21 cellular contexts compared by ENCODE assay signal in the genomic region with DNA sequence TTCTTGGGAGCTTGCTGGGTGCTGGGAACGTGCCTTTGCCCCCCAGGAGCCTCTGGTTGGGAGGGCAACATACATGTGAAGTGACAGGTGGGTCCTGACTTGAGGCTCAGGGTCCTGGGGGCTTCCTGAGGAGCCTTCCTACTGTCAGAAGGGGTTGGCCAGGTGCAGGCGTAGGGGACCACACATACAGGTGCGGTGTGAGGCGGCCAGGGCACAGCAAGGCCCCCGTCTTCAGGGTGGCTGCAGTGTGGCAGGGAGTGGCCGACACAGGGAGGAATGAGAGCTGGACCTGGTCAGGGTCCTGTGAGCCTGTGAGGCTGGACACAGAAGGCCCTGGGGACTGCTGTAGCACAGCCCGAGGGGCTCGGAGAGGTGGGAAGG. TPM values are rescaled to one million over a fixed set of nuclear protein-coding genes. Genes with fewer than 3 reads are reported as not detected.
A peak's percentile ranks its signal among the peaks of the same experiment; 100 is the strongest.
DNase-seq lines count a peak whose midpoint lies in the region; ATAC-seq, FAIRE-seq and TF ChIP-seq lines count a peak whose summit lies in the region.
"Had no signal": no experiment of that assay in that cellular context is flagged by ENCODE, and none has a peak within 500 bp of the region (broad histone marks: within the 10 kb centered on the region; RNA-seq: fewer than 3 reads in every experiment).

No MANE protein-coding gene starts in this region.

- H3K27me3 ChIP-seq in right cardiac atrium (ENCODE audit: control insufficient read depth, insufficient read depth), result no peaks in the 10 kb centered on the region
- H3K27me3 ChIP-seq in astrocyte (ENCODE audit: insufficient read depth, low read length), result no peaks in the 10 kb centered on the region
- no peaks in the 10 kb centered on the region for H3K27me3 ChIP-seq in mesenchymal stem cell (ENCODE audit: control insufficient read depth in 1 of 2, insufficient read depth in 1 of 2, low read length in 2 of 2)
- no peaks in the 10 kb centered on the region for H3K27me3 ChIP-seq in CD8-positive, alpha-beta T cell (ENCODE audit: insufficient read depth, low read length)
- H3K27me3 ChIP-seq: Peyer's patch had no signal

- TF ChIP-seq CTCF in astrocyte (IDR thresholded peaks at IDR 0.05; ENCODE audit: insufficient read depth, low read depth, low read length), result no peak
- no peak for TF ChIP-seq CTCF in CD8-positive, alpha-beta T cell (IDR thresholded peaks at IDR 0.05)

- DNase-seq in right cardiac atrium, result peak in 1 of 3 donors; percentile 37
- no peak for DNase-seq in Right ventricle myocardium superior
- no peak for DNase-seq in astrocyte (ENCODE audit: low read depth)
- no peak for DNase-seq in mesenchymal stem cell
- no peak for DNase-seq in T-helper 1 cell
- DNase-seq in GM12892 (ENCODE audit: insufficient read length), result no peak
- no peak for DNase-seq in NCI-H1417 treated with DMSO at 0.1 percent for 48 hours (lab: John Stamatoyannopoulos, UW)
- DNase-seq in CD8-positive, alpha-beta T cell, result no peak
- DNase-seq: COR-L47, DMS153, EL, Kasumi-1, MM.1S, NCI-H1092 treated with DMSO at 0.1 percent for 48 hours, NCI-H1694 treated with DMSO at 0.1 percent for 48 hours, NCI-H2107, NCI-H524, Peyer's patch, SHP77 treated with DMSO at 0.1 percent for 48 hours had no signal

- ATAC-seq in right cardiac atrium (peak; percentile 27 to 39), Right ventricle myocardium superior (ENCODE audit: poor library complexity) (no peak)
- ATAC-seq in CD8-positive, alpha-beta T cell, result no peak

- no peak overlapping the region for H2BK5ac ChIP-seq in mesenchymal stem cell (ENCODE audit: low read depth, low read length, poor library complexity, severe bottlenecking)

- H3K27me3 Mint-ChIP-seq in astrocyte (ENCODE audit: low read depth, unreplicated experiment), result no peaks in the 10 kb centered on the region
- no peaks in the 10 kb centered on the region for H3K27me3 Mint-ChIP-seq in CD8-positive, alpha-beta T cell (ENCODE audit: low read depth)

- FAIRE-seq in astrocyte (lab: Jason Lieb, UNC), result no peak
- FAIRE-seq in GM12892 (lab: Jason Lieb, UNC), result no peak
- FAIRE-seq: H54 had no signal

- no peak overlapping the region for H3K23ac ChIP-seq in mesenchymal stem cell (ENCODE audit: low read length in 2 of 2)

- intact Hi-C loops in right cardiac atrium (cut with DNase I), result no loop called here
- intact Hi-C loops in Right ventricle myocardium superior (cut with DNase I), result no loop called here
- intact Hi-C loops in CD8-positive, alpha-beta T cell (cut with DNase I, micrococcal nuclease), result no loop called here

- no peak overlapping the region for H2AK5ac ChIP-seq in mesenchymal stem cell (ENCODE audit: low read length, severe bottlenecking)

- H2AFZ ChIP-seq in astrocyte (ENCODE audit: low read depth, low read length) (no peak overlapping the region), mesenchymal stem cell (ENCODE audit: low read depth, low read length) (no peak overlapping the region)

- H4K91ac ChIP-seq in mesenchymal stem cell (ENCODE audit: low read length), result no peak overlapping the region

- peaks cover 2% of the 10 kb centered on the region for H3K4me1 Mint-ChIP-seq in astrocyte (ENCODE audit: low read depth, unreplicated experiment)
- H3K4me1 Mint-ChIP-seq in CD8-positive, alpha-beta T cell (ENCODE audit: low read depth), result peaks cover 19% of the 10 kb centered on the region

- peak overlapping the region; percentile 30 for H3K4me3 Mint-ChIP-seq in astrocyte (ENCODE audit: unreplicated experiment)
- no peak overlapping the region for H3K4me3 Mint-ChIP-seq in CD8-positive, alpha-beta T cell

- H3K9me3 ChIP-seq in right cardiac atrium (ENCODE audit: control insufficient read depth, low read length), result no peaks in the 10 kb centered on the region
- H3K9me3 ChIP-seq in astrocyte (ENCODE audit: insufficient read depth, low read depth, low read length), result no peaks in the 10 kb centered on the region
- no peaks in the 10 kb centered on the region for H3K9me3 ChIP-seq in mesenchymal stem cell (ENCODE audit: control insufficient read depth, low read length)
- H3K9me3 ChIP-seq in CD8-positive, alpha-beta T cell (ENCODE audit: low read length), result no peaks in the 10 kb centered on the region
- H3K9me3 ChIP-seq: Peyer's patch had no signal

- H4K20me1 ChIP-seq in astrocyte (ENCODE audit: insufficient read depth, low read length), result peaks cover 71% of the 10 kb centered on the region

- no peak overlapping the region for H3K27ac Mint-ChIP-seq in astrocyte (ENCODE audit: unreplicated experiment)
- H3K27ac Mint-ChIP-seq in CD8-positive, alpha-beta T cell, result no peak overlapping the region

- peaks cover 29% of the 10 kb centered on the region for H3K36me3 Mint-ChIP-seq in astrocyte (ENCODE audit: low read depth, unreplicated experiment)
- H3K36me3 Mint-ChIP-seq in CD8-positive, alpha-beta T cell, result peaks cover 73% of the 10 kb centered on the region

- H3K27ac ChIP-seq in right cardiac atrium (ENCODE audit: low read length) (no peak overlapping the region), astrocyte (ENCODE audit: low read depth, low read length) (no peak overlapping the region), mesenchymal stem cell (ENCODE audit: low read length, poor library complexity, severe bottlenecking) (no peak overlapping the region)
- H3K27ac ChIP-seq in CD8-positive, alpha-beta T cell (ENCODE audit: low read depth, low read length), result no peak overlapping the region
- H3K27ac ChIP-seq: C4-2B, Peyer's patch had no signal

- H3K4me2 ChIP-seq in astrocyte (ENCODE audit: low read length) (no peak overlapping the region), mesenchymal stem cell (ENCODE audit: low read length, poor library complexity, severe bottlenecking) (no peak overlapping the region)

- H3K4ac ChIP-seq in mesenchymal stem cell (ENCODE audit: low read depth in 1 of 2, low read length in 2 of 2), result no peak overlapping the region

- H3K36me3 ChIP-seq in astrocyte (ENCODE audit: insufficient read depth, low read length), result peaks cover 46% of the 10 kb centered on the region
- peaks cover 81 to 94% of the 10 kb centered on the region in 2 experiments for H3K36me3 ChIP-seq in mesenchymal stem cell (ENCODE audit: control insufficient read depth in 1 of 2, insufficient read depth in 2 of 2, low read depth in 1 of 2, low read length in 2 of 2)
- peaks cover 37% of the 10 kb centered on the region for H3K36me3 ChIP-seq in CD8-positive, alpha-beta T cell (ENCODE audit: insufficient read depth, low read length)

- peaks cover 24% of the 10 kb centered on the region for H3K79me1 ChIP-seq in mesenchymal stem cell (replicated peaks; ENCODE audit: low read length, poor library complexity, severe bottlenecking)

- H3K9me3 Mint-ChIP-seq in astrocyte (ENCODE audit: unreplicated experiment), result no peaks in the 10 kb centered on the region
- no peaks in the 10 kb centered on the region for H3K9me3 Mint-ChIP-seq in CD8-positive, alpha-beta T cell

- H2BK15ac ChIP-seq in mesenchymal stem cell (ENCODE audit: low read depth, poor library complexity, severe bottlenecking), result no peak overlapping the region

- TF ChIP-seq POLR2A in GM12892 (IDR thresholded peaks at IDR 0.05; ENCODE audit: low read depth, low read length), result no peak

- peaks cover 53% of the 10 kb centered on the region for H3K79me2 ChIP-seq in astrocyte (ENCODE audit: insufficient read depth, low read length)

- H3K9ac ChIP-seq in astrocyte (ENCODE audit: low read length) (no peak overlapping the region), mesenchymal stem cell (ENCODE audit: low read length) (no peak overlapping the region)

- H3K4me3 ChIP-seq in right cardiac atrium (ENCODE audit: low read length) (no peak overlapping the region), astrocyte (ENCODE audit: insufficient read depth, low read depth, low read length) (no peak overlapping the region), mesenchymal stem cell (ENCODE audit: insufficient read depth in 1 of 2, low read depth in 1 of 2, low read length in 2 of 2) (no peak overlapping the region)
- no peak overlapping the region for H3K4me3 ChIP-seq in CD8-positive, alpha-beta T cell (ENCODE audit: low read depth, low read length)
- H3K4me3 ChIP-seq: Peyer's patch had no signal

- no peak overlapping the region for H3K14ac ChIP-seq in mesenchymal stem cell (ENCODE audit: low read length in 2 of 2)

- no peak overlapping the region for H2BK120ac ChIP-seq in mesenchymal stem cell (ENCODE audit: low read depth, low read length)

- H3K18ac ChIP-seq in mesenchymal stem cell (ENCODE audit: low read depth in 1 of 2, low read length in 2 of 2), result no peak overlapping the region

- WGBS in right cardiac atrium, result 92% methylated on average over 8 of the region's 8 CpGs
- WGBS in mesenchymal stem cell, result 98% methylated on average over 6 of the region's 8 CpGs

- H3K4me1 ChIP-seq in right cardiac atrium (ENCODE audit: control insufficient read depth, insufficient read depth, low read length) (no peaks in the 10 kb centered on the region), astrocyte (ENCODE audit: insufficient read depth, low read length) (no peaks in the 10 kb centered on the region), mesenchymal stem cell (ENCODE audit: control insufficient read depth, insufficient read depth, low read depth, low read length) (peaks cover 1% of the 10 kb centered on the region)
- H3K4me1 ChIP-seq in CD8-positive, alpha-beta T cell (ENCODE audit: insufficient read depth, low read length), result no peaks in the 10 kb centered on the region
- H3K4me1 ChIP-seq: Peyer's patch had no signal

- peak overlapping the region; percentile 22 for H4K8ac ChIP-seq in mesenchymal stem cell (ENCODE audit: low read length)

- POLR2A ChIA-PET in CD8-positive, alpha-beta T cell (lab: Charles Lee), result no interaction called here

- CTCF ChIA-PET in CD8-positive, alpha-beta T cell (lab: Charles Lee), result no interaction called here

- H2BK12ac ChIP-seq in mesenchymal stem cell (ENCODE audit: low read length in 2 of 2), result no peak overlapping the region

RNA-seq across cellular contexts. Expression of a gene that starts 10.6 kb away (rescaled TPM):
- total RNA-seq in right cardiac atrium (100 to 1,000 TPM in 3 of 4 donors, 10 to 100 TPM in 1; 97.2 to 137 (median 103) TPM), Right ventricle myocardium superior (83.2 TPM), astrocyte (187 and 193 TPM in 2 replicates)
- polyA plus RNA-seq in right cardiac atrium, result 73.5 TPM
- 222 TPM for polyA plus RNA-seq in mesenchymal stem cell (2013, experiment 1 of 2)
- polyA plus RNA-seq in mesenchymal stem cell (2013, experiment 2 of 2), result 213 TPM
- polyA plus RNA-seq in GM12892 (2012; ENCODE audit: missing spikeins), result 91.9 TPM
- total RNA-seq in CD8-positive, alpha-beta T cell, result 100 to 1,000 TPM; 355 to 421 TPM

RNA-seq across cellular contexts. Expression of a gene that starts 34.6 kb away (rescaled TPM):
- total RNA-seq in right cardiac atrium (1 to 10 TPM; 1.3 to 2.6 (median 1.7) TPM), Right ventricle myocardium superior (1.1 TPM), astrocyte (8.4 and 9.2 TPM in 2 replicates)
- 1.5 TPM for polyA plus RNA-seq in right cardiac atrium
- 5.5 TPM for polyA plus RNA-seq in mesenchymal stem cell (2013, experiment 1 of 2)
- 5.1 TPM for polyA plus RNA-seq in mesenchymal stem cell (2013, experiment 2 of 2)
- polyA plus RNA-seq in GM12892 (2012; ENCODE audit: missing spikeins), result 0.76 TPM
- total RNA-seq in CD8-positive, alpha-beta T cell, result 1 to 10 TPM; 5.4 to 6.4 TPM

RNA-seq across cellular contexts. Expression of a gene that starts 39.1 kb away (rescaled TPM):
- 1 to 10 TPM; 1.1 to 6.6 (median 1.9) TPM for total RNA-seq in right cardiac atrium
- polyA plus RNA-seq in right cardiac atrium, result 2.1 TPM
- total RNA-seq in Right ventricle myocardium superior, result 1.8 TPM
- total RNA-seq in astrocyte, result 360 and 459 TPM in 2 replicates
- 136 TPM for polyA plus RNA-seq in mesenchymal stem cell (2013, experiment 1 of 2)
- 135 TPM for polyA plus RNA-seq in mesenchymal stem cell (2013, experiment 2 of 2)
- polyA plus RNA-seq in GM12892 (2012; ENCODE audit: missing spikeins), result 0.38 TPM
- under 1 TPM; 0.62 to 0.86 TPM for total RNA-seq in CD8-positive, alpha-beta T cell

RNA-seq across cellular contexts. Expression of a gene that starts 55.8 kb away (rescaled TPM):
- total RNA-seq in right cardiac atrium (1 to 10 TPM; 1.7 to 3.1 (median 2.6) TPM), Right ventricle myocardium superior (1.2 TPM), astrocyte (2.6 and 3.2 TPM in 2 replicates)
- 1.4 TPM for polyA plus RNA-seq in right cardiac atrium
- polyA plus RNA-seq in mesenchymal stem cell (2013, experiment 1 of 2), result 1.4 TPM
- polyA plus RNA-seq in mesenchymal stem cell (2013, experiment 2 of 2), result 1.3 TPM
- polyA plus RNA-seq in GM12892 (2012; ENCODE audit: missing spikeins), result 0.76 TPM
- under 1 TPM in 1 of 2 experiments, not detected in 1; 0.76 TPM for total RNA-seq in CD8-positive, alpha-beta T cell

Comparison
In these comparisons a context has a peak if more than half of its experiments do, and no peak if none do; other contexts are left out.
1. ATAC-seq: peak in right cardiac atrium (2 of 2); none in Right ventricle myocardium superior (single experiment) and CD8-positive, alpha-beta T cell (single experiment).
2. RNA of a gene that starts 39.1 kb away (total RNA-seq): 360 to 459 TPM in astrocyte; 1.1 to 6.6 TPM in right cardiac atrium, 1.8 TPM in Right ventricle myocardium superior (single experiment) and 0.62 to 0.86 TPM in CD8-positive, alpha-beta T cell; every median in the first group is over 10 times any median in the second.